In genomic region chr20:23637282-23638221, GRCh38 we compare ENCODE assay signal across 8 cellular contexts. TPM values are rescaled to one million over a fixed set of nuclear protein-coding genes. Genes with fewer than 3 reads are reported as not detected.
DNase-seq lines count a peak whose midpoint lies in the region; ATAC-seq lines count a peak whose summit lies in the region.

CST3 (minus strand) TSS chr20:23637955; CDS start chr20:23637862, 93 bp downstream.

- no peaks in the 10 kb centered on the region for H3K36me3 ChIP-seq in CD4-positive, alpha-beta memory T cell (ENCODE audit: insufficient read depth, low read length)

- H3K27me3 ChIP-seq in CD4-positive, alpha-beta memory T cell (ENCODE audit: insufficient read depth, low read length) = no peaks in the 10 kb centered on the region

- H3K4me3 Mint-ChIP-seq in CD4-positive, alpha-beta memory T cell = peak within 1 kb of the TSS in 4 of 8 donors; percentile 17 to 64 (median 38)

- CTCF ChIA-PET in CD4-positive, alpha-beta memory T cell (lab: Charles Lee; ENCODE audit: partially characterized antibody) = no interaction called here

- peaks cover 18 to 20% of the 10 kb centered on the region in 2 donors for H3K27me3 Mint-ChIP-seq in CD4-positive, alpha-beta memory T cell

- no peaks in the 10 kb centered on the region for H3K36me3 Mint-ChIP-seq in CD4-positive, alpha-beta memory T cell

- intact Hi-C loops in CD4-positive, alpha-beta memory T cell (cut with micrococcal nuclease) = no loop called here

- H3K4me3 ChIP-seq in iPS-11a (ENCODE audit: low read depth, low read length) = peak within 1 kb of the TSS; percentile 73
- H3K4me3 ChIP-seq in CD4-positive, alpha-beta memory T cell (ENCODE audit: low read length in 2 of 2) = no peak within 1 kb of the TSS

- ATAC-seq in GM19468 (IDR thresholded peaks at IDR 0.05; ENCODE audit: extremely low read depth, unreplicated experiment) = peak; percentile 31

- in situ Hi-C loops in T47D (cut with HindIII; ENCODE audit: low pct_unique_long_range_greater_than_20kb, low sequenced_read_pairs) = no loop called here

- H3K27ac Mint-ChIP-seq in CD4-positive, alpha-beta memory T cell = no peak within 1 kb of the TSS

- no peaks in the 10 kb centered on the region for H3K9me3 ChIP-seq in CD4-positive, alpha-beta memory T cell (ENCODE audit: control insufficient read depth in 1 of 2, low read length in 2 of 2)

- DNase-seq in DMS153 treated with DMSO at 0.1 percent for 48 hours (lab: John Stamatoyannopoulos, UW; ENCODE audit: unreplicated experiment) (peak; percentile 64), HS-5 (ENCODE audit: low read depth) (peak; percentile 44), NOMO-1 (lab: John Stamatoyannopoulos, UW; ENCODE audit: unreplicated experiment in 2 of 2) (peak; percentile 51 to 81), T47D (ENCODE audit: low read depth in 1 of 2, low spot score in 1 of 2) (peak; percentile 86 to 87), retina (peak; percentile 84)
- no peak for DNase-seq in CD4-positive, alpha-beta memory T cell

- no peaks in the 10 kb centered on the region for H3K4me1 ChIP-seq in CD4-positive, alpha-beta memory T cell (ENCODE audit: insufficient read depth, low read length)

- no peaks in the 10 kb centered on the region for H3K9me3 Mint-ChIP-seq in CD4-positive, alpha-beta memory T cell

- POLR2A ChIA-PET in CD4-positive, alpha-beta memory T cell (lab: Charles Lee; ENCODE audit: partially characterized antibody) = no interaction called here

- peaks cover 2 to 9% (median 3%) of the 10 kb centered on the region in 4 donors for H3K4me1 Mint-ChIP-seq in CD4-positive, alpha-beta memory T cell

- H3K27ac ChIP-seq in CD4-positive, alpha-beta memory T cell (ENCODE audit: low read depth, low read length) = no peak within 1 kb of the TSS

RNA-seq across cellular contexts. Expression of gene CST3, which starts in this region (rescaled TPM):
- 1 to 10 TPM; 8.1 to 8.3 TPM for total RNA-seq in CD4-positive, alpha-beta memory T cell
- polyA plus RNA-seq in CD4-positive, alpha-beta memory T cell = 1 to 10 TPM in 1 of 2 donors, under 1 TPM in 1; 0.31 to 4.2 TPM

Comparison
In these comparisons a context has a peak if more than half of its experiments do, and no peak if none do; other contexts are left out.
1. DNase-seq: peak in DMS153 treated with DMSO at 0.1 percent for 48 hours (single experiment), HS-5 (single experiment), NOMO-1 (2 of 2), T47D (2 of 2) and retina (single experiment); none in CD4-positive, alpha-beta memory T cell (0 of 5).